1 cellular context compared by ENCODE assay signal in genomic region chr7:151060416-151061234, GRCh38.
TF ChIP-seq lines count a peak whose summit lies in the region.

No MANE protein-coding gene starts in this region.

TF ChIP-seq in HEK293, 187 proteins besides CTCF, POLR2A, EP300 and RAD21 (continued from another document and continues in another):
- TF ChIP-seq PRDM10 (tag by site-specific recombination; IDR thresholded peaks at IDR 0.05) (no peak), ZSCAN23 (tag by site-specific recombination; IDR thresholded peaks at IDR 0.05) (no peak), ZNF510 (tag by site-specific recombination; IDR thresholded peaks at IDR 0.05; ENCODE audit: insufficient replicate concordance) (no peak), HOXD13 (CRISPR knock-in tag; IDR thresholded peaks at IDR 0.05; ENCODE audit: borderline replicate concordance) (no peak), REST (tag by site-specific recombination; IDR thresholded peaks at IDR 0.05) (peak; percentile 38; the same call in 1 of the 2 replicates), ZNF513 (tag by site-specific recombination; IDR thresholded peaks at IDR 0.05) (no peak), ZNF223 (tag by site-specific recombination; IDR thresholded peaks at IDR 0.05) (no peak), ZFHX2 (tag by site-specific recombination; conservative IDR thresholded peaks at IDR 0.05) (peak; percentile 98), ZNF529 (tag by site-specific recombination; IDR thresholded peaks at IDR 0.05; ENCODE audit: insufficient replicate concordance) (no peak), GLIS2 (tag by site-specific recombination; IDR thresholded peaks at IDR 0.05) (peak; percentile 73), ZNF24 (tag by site-specific recombination; IDR thresholded peaks at IDR 0.05) (no peak), ZBTB7A (tag by site-specific recombination; IDR thresholded peaks at IDR 0.05; ENCODE audit: low read depth) (no peak), ZNF501 (tag by site-specific recombination; IDR thresholded peaks at IDR 0.05) (no peak), ZNF423 (tag by site-specific recombination; IDR thresholded peaks at IDR 0.05) (peak; percentile 66), ZNF621 (tag by site-specific recombination; IDR thresholded peaks at IDR 0.05) (no peak), RBAK (tag by site-specific recombination; IDR thresholded peaks at IDR 0.05) (no peak), ZNF266 (tag by site-specific recombination; IDR thresholded peaks at IDR 0.05; ENCODE audit: low read depth) (no peak), ZNF404 (tag by site-specific recombination; IDR thresholded peaks at IDR 0.05) (no peak), ZNF211 (tag by site-specific recombination; IDR thresholded peaks at IDR 0.05; ENCODE audit: low read depth) (no peak), ZNF169 (tag by site-specific recombination; IDR thresholded peaks at IDR 0.05) (no peak), ZNF140 (tag by site-specific recombination; IDR thresholded peaks at IDR 0.05) (no peak), ZNF433 (tag by site-specific recombination; IDR thresholded peaks at IDR 0.05; ENCODE audit: low read depth) (no peak), ZBTB26 (tag by site-specific recombination; optimal IDR thresholded peaks at IDR 0.05) (no peak), ZNF792 (tag by site-specific recombination; IDR thresholded peaks at IDR 0.05) (no peak), ZNF362 (tag by site-specific recombination; IDR thresholded peaks at IDR 0.05) (no peak), BCL6B (tag by site-specific recombination; IDR thresholded peaks at IDR 0.05) (no peak), ZNF280D (tag by site-specific recombination; IDR thresholded peaks at IDR 0.05) (no peak), SP2 (tag by site-specific recombination; IDR thresholded peaks at IDR 0.05) (peak; percentile 65), KLF9 (tag by site-specific recombination; IDR thresholded peaks at IDR 0.05; ENCODE audit: low read depth) (no peak), ZNF398 (tag by site-specific recombination; IDR thresholded peaks at IDR 0.05) (peak; percentile 79), KLF7 (tag by site-specific recombination; IDR thresholded peaks at IDR 0.05; ENCODE audit: borderline replicate concordance) (no peak), ZFP3 (tag by site-specific recombination; IDR thresholded peaks at IDR 0.05; ENCODE audit: low read depth) (0 out of 2 replicates have a peak, but pooled peaks have one; percentile 54), ZNF23 (tag by site-specific recombination; IDR thresholded peaks at IDR 0.05; ENCODE audit: borderline replicate concordance) (no peak), ZBTB17 (tag by site-specific recombination; IDR thresholded peaks at IDR 0.05) (0 out of 2 replicates have a peak, but pooled peaks have one; percentile 17), ZNF133 (tag by site-specific recombination; IDR thresholded peaks at IDR 0.05) (no peak), ZNF692 (tag by site-specific recombination; IDR thresholded peaks at IDR 0.05) (no peak), ZBTB20 (tag by site-specific recombination; IDR thresholded peaks at IDR 0.05) (peak; percentile 16; the same call in 1 of the 2 replicates), ZNF184 (tag by site-specific recombination; IDR thresholded peaks at IDR 0.05) (no peak), ZNF580 (tag by site-specific recombination; IDR thresholded peaks at IDR 0.05) (no peak), ZNF548 (tag by site-specific recombination; IDR thresholded peaks at IDR 0.05) (no peak), ZNF521 (tag by site-specific recombination; IDR thresholded peaks at IDR 0.05) (no peak), ZFP69B (tag by site-specific recombination; IDR thresholded peaks at IDR 0.05) (no peak), WT1 (tag by site-specific recombination; IDR thresholded peaks at IDR 0.05) (peak; percentile 15; the same call in 1 of the 2 replicates)
